In the genomic region with DNA sequence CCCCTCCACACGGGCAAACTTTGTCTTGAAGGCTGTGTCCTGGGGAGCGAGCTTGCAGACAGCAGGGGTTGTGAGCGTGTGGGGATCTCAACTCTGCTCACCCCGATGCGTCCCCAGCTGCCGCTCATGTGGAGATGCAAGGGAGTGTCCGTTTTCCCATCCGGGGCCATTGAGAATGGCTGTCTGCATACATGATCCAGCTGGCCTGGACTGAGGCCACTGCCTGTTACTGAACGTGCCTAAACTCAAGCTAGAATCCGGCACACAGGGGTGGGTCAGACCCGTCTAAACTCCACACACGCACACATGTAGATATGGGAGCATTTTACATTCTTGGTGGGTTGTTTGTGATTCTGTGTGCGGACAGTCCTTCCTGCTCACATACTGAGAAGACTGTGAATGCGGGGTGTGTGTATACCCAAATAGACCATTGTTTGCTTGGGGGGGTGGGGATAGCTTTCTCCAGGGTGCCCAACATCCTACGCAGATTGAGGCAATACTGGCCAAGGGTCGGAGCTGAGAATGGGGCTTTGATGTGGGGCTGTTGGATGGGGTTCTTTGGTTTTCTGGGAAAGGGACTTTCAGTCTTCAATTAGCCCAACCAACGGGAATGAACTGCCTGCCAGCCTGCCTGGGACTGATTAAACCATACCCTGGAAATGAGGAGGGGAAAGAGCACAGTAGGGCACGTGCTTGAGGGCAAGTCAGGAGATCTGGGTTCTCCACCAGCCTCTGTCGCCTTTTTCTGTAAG, we compare ENCODE assay signal across 8 cellular contexts.
DNase-seq lines count a peak whose midpoint lies in the region; ATAC-seq and TF ChIP-seq lines count a peak whose summit lies in the region.

No MANE protein-coding gene starts in this region.

- TF ChIP-seq CTCF in ascending aorta (IDR thresholded peaks at IDR 0.05): no peak

- H3K9ac ChIP-seq in ES-I3 (ENCODE audit: low read depth, low read length) (peak overlapping the region; percentile 57; the same call in 1 of the 2 replicates), iPS-20b (ENCODE audit: low read depth, low read length) (peak overlapping the region; percentile 54; the same call in 1 of the 2 replicates)

- H3K4me3 ChIP-seq in ascending aorta: peak overlapping the region; percentile 52 to 62
- peak overlapping the region; percentile 48; the same call in 1 of the 2 replicates for H3K4me3 ChIP-seq in iPS-20b (ENCODE audit: low read length)

- H3K36me3 ChIP-seq in ES-I3 (ENCODE audit: insufficient read depth, low read length) (no peaks in the 10 kb centered on the region; the same call in 1 of the 2 replicates), ascending aorta (peaks cover 0 to 7% of the 10 kb centered on the region in 2 donors), iPS-20b (ENCODE audit: insufficient read depth, low read depth, low read length) (peaks cover 6% of the 10 kb centered on the region; the same call in 1 of the 2 replicates)

- H3K27me3 ChIP-seq in ascending aorta: no peaks in the 10 kb centered on the region
- peaks cover 9% of the 10 kb centered on the region for H3K27me3 ChIP-seq in iPS-20b (ENCODE audit: insufficient read depth, low read length)

- ATAC-seq in sciatic nerve (peak; percentile 52), HG03139 (IDR thresholded peaks at IDR 0.05; ENCODE audit: unreplicated experiment) (no peak), GM19467 (IDR thresholded peaks at IDR 0.05; ENCODE audit: unreplicated experiment) (no peak), HG02870 (IDR thresholded peaks at IDR 0.05; ENCODE audit: unreplicated experiment) (no peak)

- no peaks in the 10 kb centered on the region; the same call in 1 of the 2 replicates for H3K4me1 ChIP-seq in ES-I3 (ENCODE audit: insufficient read depth, low read length)
- H3K4me1 ChIP-seq in ascending aorta: peaks cover 21 to 28% of the 10 kb centered on the region in 2 donors
- H3K4me1 ChIP-seq in iPS-20b (ENCODE audit: insufficient read depth, low read length): no peaks in the 10 kb centered on the region

- intact Hi-C loops in ascending aorta (cut with DNase I): loop anchor here (2.0 kb wide), 2 partner anchors 59 to 111 kb away; partner anchors contain the start of gene DCPS
- intact Hi-C loops in sciatic nerve (cut with DNase I): no loop called here

- H3K27ac ChIP-seq in ascending aorta (peak overlapping the region; percentile 86 to 92), iPS-20b (ENCODE audit: low read length) (no peak overlapping the region)

- DNase-seq in ascending aorta (ENCODE audit: low spot score in 2 of 2): no peak
- DNase-seq in sciatic nerve (ENCODE audit: low spot score): no peak
- DNase-seq in stimulated activated CD4-positive, alpha-beta T cell treated with anti-CD3 and anti-CD28 coated beads, Interleukin-4, amount 100 ng/mL, for 4 hours: no peak

- H3K9me3 ChIP-seq in ES-I3 (ENCODE audit: control insufficient read depth, insufficient read depth, low read length) (no peaks in the 10 kb centered on the region), ascending aorta (no peaks in the 10 kb centered on the region), iPS-20b (ENCODE audit: insufficient read depth, low read depth, low read length) (no peaks in the 10 kb centered on the region)
